ENCODE assay signal across 8 cellular contexts in genomic region chr9:41798683-41799082, GRCh38.
A peak's percentile ranks its signal among the peaks of the same experiment; 100 is the strongest.
DNase-seq lines count a peak whose midpoint lies in the region; ATAC-seq, FAIRE-seq and TF ChIP-seq lines count a peak whose summit lies in the region.
"Not testable (repeated sequence)": the region's sequence is repeated elsewhere in the genome, so short reads cannot be mapped to it uniquely, and the experiment has no call there.

No MANE protein-coding gene starts in this region.

- H3K9me2 ChIP-seq in Karpas-422 (replicated peaks; ENCODE audit: insufficient read depth, low read length); PC-3 (replicated peaks; ENCODE audit: low read length): not testable (repeated sequence)

- H3K27me3 ChIP-seq in H7 (ENCODE audit: control insufficient read depth, insufficient read depth, low read length); Karpas-422 (ENCODE audit: low read length); PC-3 (ENCODE audit: low read length); astrocyte (ENCODE audit: insufficient read depth, low read length); bronchial epithelial cell (ENCODE audit: control insufficient read depth, insufficient read depth, low read length): not testable (repeated sequence)

- not testable (repeated sequence) for H4K20me1 ChIP-seq in Karpas-422 (ENCODE audit: insufficient read depth, low read depth, low read length); PC-3 (ENCODE audit: low read length); astrocyte (ENCODE audit: insufficient read depth, low read length)

- not testable (repeated sequence) for H3K4me1 ChIP-seq in Karpas-422 (ENCODE audit: low read length); PC-3 (ENCODE audit: insufficient read depth, low read length); astrocyte (ENCODE audit: insufficient read depth, low read length)

- H3K27ac ChIP-seq in Karpas-422 (ENCODE audit: low read length); PC-3 (ENCODE audit: low read length); astrocyte (ENCODE audit: low read depth, low read length): not testable (repeated sequence)

- TF ChIP-seq CTCF in PC-3 (conservative IDR thresholded peaks at IDR 0.05; ENCODE audit: low read depth, low read length), result peak; percentile 28; the same call in 1 of the 2 replicates
- TF ChIP-seq CTCF in astrocyte (IDR thresholded peaks at IDR 0.05; ENCODE audit: insufficient read depth, low read depth, low read length), result not testable (repeated sequence)
- TF ChIP-seq CTCF in bronchial epithelial cell (IDR thresholded peaks at IDR 0.05; ENCODE audit: insufficient read depth, low read length, severe bottlenecking), result peak; percentile 19
- TF ChIP-seq CTCF in epithelial cell of proximal tubule (conservative IDR thresholded peaks at IDR 0.05; ENCODE audit: low read depth, low read length), result peak; percentile 34

- H3K36me3 ChIP-seq in H7 (replicated peaks; ENCODE audit: control insufficient read depth, insufficient read depth, low read length); Karpas-422 (ENCODE audit: insufficient read depth, low read length); PC-3 (ENCODE audit: low read depth, low read length); astrocyte (ENCODE audit: insufficient read depth, low read length); bronchial epithelial cell (ENCODE audit: control insufficient read depth, insufficient read depth, low read length): not testable (repeated sequence)

- FAIRE-seq in astrocyte (lab: Jason Lieb, UNC); bronchial epithelial cell (lab: Jason Lieb, UNC): not testable (repeated sequence)

- not testable (repeated sequence) for H3K27ac Mint-ChIP-seq in astrocyte (ENCODE audit: unreplicated experiment)

- not testable (repeated sequence) for H3K4me3 ChIP-seq in H7 (ENCODE audit: insufficient read depth, low read depth, low read length); Karpas-422 (ENCODE audit: low read length); PC-3 (ENCODE audit: low read length); astrocyte (ENCODE audit: insufficient read depth, low read depth, low read length); bronchial epithelial cell (ENCODE audit: low read depth, low read length); epithelial cell of proximal tubule (ENCODE audit: low read depth, low read length)

- H3K79me2 ChIP-seq in Karpas-422 (ENCODE audit: low read length); PC-3 (ENCODE audit: low read length); astrocyte (ENCODE audit: insufficient read depth, low read length): not testable (repeated sequence)

- not testable (repeated sequence) for H3F3A ChIP-seq in PC-3 (ENCODE audit: low read length, unreplicated experiment)

- intact Hi-C loops in PC-3 (cut with micrococcal nuclease), result not testable (repeated sequence)

- not testable (repeated sequence) for H3K4me3 Mint-ChIP-seq in astrocyte (ENCODE audit: unreplicated experiment)

- POLR2A ChIA-PET in PC-3 (lab: Charles Lee; ENCODE audit: unreplicated experiment), result not testable (repeated sequence)

- H3K4me2 ChIP-seq in Karpas-422 (ENCODE audit: low read depth, low read length, poor library complexity, severe bottlenecking); PC-3 (ENCODE audit: low read length); astrocyte (ENCODE audit: low read length): not testable (repeated sequence)

- CTCF ChIA-PET in PC-3 (lab: Charles Lee), result not testable (repeated sequence)

- not testable (repeated sequence) for H3K27me3 Mint-ChIP-seq in astrocyte (ENCODE audit: low read depth, unreplicated experiment)

- H3K36me3 Mint-ChIP-seq in astrocyte (ENCODE audit: low read depth, unreplicated experiment), result not testable (repeated sequence)

- not testable (repeated sequence) for H3K9me3 Mint-ChIP-seq in astrocyte (ENCODE audit: unreplicated experiment)

- not testable (repeated sequence) for H3K9ac ChIP-seq in Karpas-422 (ENCODE audit: low read length); PC-3 (ENCODE audit: low read length); astrocyte (ENCODE audit: low read length)

- not testable (repeated sequence) for H3K4me1 Mint-ChIP-seq in astrocyte (ENCODE audit: low read depth, unreplicated experiment)

- ATAC-seq in PC-3, result peak; percentile 56

- H2AFZ ChIP-seq in Karpas-422 (ENCODE audit: low read length); PC-3 (ENCODE audit: low read length); astrocyte (ENCODE audit: low read depth, low read length): not testable (repeated sequence)

- BruUV-seq in PC-3 (replicated peaks; lab: Mats Ljungman, UMichigan), result not testable (repeated sequence)

- DNase-seq in H7 (peak; percentile 6), Karpas-422 (peak; percentile 42), PC-3 (peak; percentile 44), astrocyte (ENCODE audit: low read depth) (peak; percentile 5), bronchial epithelial cell (ENCODE audit: low read depth) (peak; percentile 60), kidney tubule cell (ENCODE audit: low spot score) (peak; percentile 36), pulmonary artery endothelial cell (ENCODE audit: low read depth, low spot score) (peak; percentile 2)
- DNase-seq in epithelial cell of proximal tubule (ENCODE audit: low read depth), result not testable (repeated sequence)

- not testable (repeated sequence) for H3K9me3 ChIP-seq in Karpas-422 (ENCODE audit: low read length); PC-3 (ENCODE audit: low read length); astrocyte (ENCODE audit: insufficient read depth, low read depth, low read length)
